Comparison of ENCODE assay signal across 8 cellular contexts in the genomic region with DNA sequence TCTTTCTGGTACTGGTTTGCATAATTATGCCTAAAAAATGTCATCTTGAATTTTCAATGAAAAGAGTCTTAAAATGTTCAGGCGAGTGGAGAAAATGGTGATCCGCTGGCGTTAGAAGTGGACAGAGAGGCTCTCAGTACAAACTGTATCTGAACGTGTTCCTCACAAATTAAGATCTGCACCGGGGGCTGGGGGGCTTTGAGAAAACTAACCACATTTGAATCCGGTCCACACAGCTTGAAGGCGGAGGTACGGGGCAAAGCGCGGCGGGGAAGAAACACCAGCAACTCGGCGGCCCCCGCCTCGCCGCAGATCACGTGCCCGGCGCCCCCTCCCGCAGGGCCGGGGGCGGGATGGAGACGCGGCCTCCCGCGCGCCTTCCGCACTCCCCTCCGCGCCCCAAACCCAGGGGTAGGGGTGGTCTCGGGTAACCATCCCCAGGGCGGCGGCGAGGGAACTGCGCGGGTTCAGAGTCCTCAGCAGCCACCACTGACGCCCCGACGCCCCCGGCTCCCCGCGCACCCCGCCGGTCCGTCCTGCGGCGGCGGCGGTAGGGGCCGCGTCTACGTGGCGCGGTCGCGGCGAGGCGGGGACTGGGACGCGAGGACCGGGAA. TPM values are rescaled to one million over a fixed set of nuclear protein-coding genes. Genes with fewer than 3 reads are reported as not detected.
DNase-seq lines count a peak whose midpoint lies in the region; ATAC-seq and TF ChIP-seq lines count a peak whose summit lies in the region.

No MANE protein-coding gene starts in this region.

- no peaks in the 10 kb centered on the region for H3K4me1 ChIP-seq in psoas muscle

- no peak for TF ChIP-seq CTCF in psoas muscle (IDR thresholded peaks at IDR 0.05)

- peak overlapping the region; percentile 92 for H3K27ac Mint-ChIP-seq in activated naive CD8-positive, alpha-beta T cell

- no peaks in the 10 kb centered on the region for H3K27me3 ChIP-seq in psoas muscle (ENCODE audit: insufficient read depth in 3 of 3, low read length in 2 of 3)

- H3K4me3 ChIP-seq in psoas muscle: peak overlapping the region; percentile 92

- H3K4me1 Mint-ChIP-seq in activated naive CD8-positive, alpha-beta T cell (ENCODE audit: low read depth): peaks cover 64% of the 10 kb centered on the region

- ATAC-seq in HG02981 (IDR thresholded peaks at IDR 0.05; ENCODE audit: unreplicated experiment): peak; percentile 25
- peak; percentile 41 to 45 for ATAC-seq in left cardiac atrium
- peak; percentile 41 to 63 (median 54) for ATAC-seq in psoas muscle

- intact Hi-C loops in left cardiac atrium (cut with DNase I): no loop called here
- intact Hi-C loops in psoas muscle (cut with DNase I): no loop called here

- peak; percentile 83 for DNase-seq in DMS 273 (lab: John Stamatoyannopoulos, UW; ENCODE audit: unreplicated experiment)
- no peak for DNase-seq in DMS 273 treated with DMSO at 0.1 percent for 48 hours (lab: John Stamatoyannopoulos, UW)
- DNase-seq in RKO (ENCODE audit: low spot score): peak; percentile 37
- peak; percentile 53 for DNase-seq in left cardiac atrium
- peak; percentile 50 to 71 for DNase-seq in psoas muscle
- DNase-seq in NCI-H510A (lab: John Stamatoyannopoulos, UW): no peak

- H3K36me3 Mint-ChIP-seq in activated naive CD8-positive, alpha-beta T cell: peaks cover 7% of the 10 kb centered on the region

- peak overlapping the region; percentile 96 for H3K4me3 Mint-ChIP-seq in activated naive CD8-positive, alpha-beta T cell

- no peaks in the 10 kb centered on the region for H3K36me3 ChIP-seq in psoas muscle (ENCODE audit: insufficient read depth in 1 of 2, low read depth in 1 of 2)

- peak overlapping the region; percentile 87 for H3K27ac ChIP-seq in psoas muscle

- H3K9me3 Mint-ChIP-seq in activated naive CD8-positive, alpha-beta T cell (ENCODE audit: low read depth): no peaks in the 10 kb centered on the region

- no peaks in the 10 kb centered on the region for H3K27me3 Mint-ChIP-seq in activated naive CD8-positive, alpha-beta T cell

- 1 to 4% (median 3%) methylated on average over 16 to 61 of the region's 61 CpGs for WGBS in psoas muscle, 3 donors

- H3K9me3 ChIP-seq in psoas muscle: no peaks in the 10 kb centered on the region

RNA-seq across cellular contexts. Expression of gene LPIN2, which starts 0.5 kb away (rescaled TPM):
- 10 to 100 TPM; 15.2 to 16.4 TPM for total RNA-seq in left cardiac atrium
- total RNA-seq in psoas muscle: 1 to 10 TPM; 4.4 to 5.2 (median 4.9) TPM
- polyA plus RNA-seq in psoas muscle: 1 to 10 TPM; 1.5 to 3.9 (median 3.6) TPM

Comparison
In these comparisons a context has a peak if more than half of its experiments do, and no peak if none do; other contexts are left out.
1. DNase-seq: peak in DMS 273 (single experiment), RKO (single experiment), left cardiac atrium (single experiment) and psoas muscle (2 of 2); none in DMS 273 treated with DMSO at 0.1 percent for 48 hours (single experiment) and NCI-H510A (single experiment).
2. Peak in every context shown above with its lines, with median percentiles within 50 percentile points of each other: ATAC-seq.